1 cellular context compared by ENCODE assay signal in the genomic region with DNA sequence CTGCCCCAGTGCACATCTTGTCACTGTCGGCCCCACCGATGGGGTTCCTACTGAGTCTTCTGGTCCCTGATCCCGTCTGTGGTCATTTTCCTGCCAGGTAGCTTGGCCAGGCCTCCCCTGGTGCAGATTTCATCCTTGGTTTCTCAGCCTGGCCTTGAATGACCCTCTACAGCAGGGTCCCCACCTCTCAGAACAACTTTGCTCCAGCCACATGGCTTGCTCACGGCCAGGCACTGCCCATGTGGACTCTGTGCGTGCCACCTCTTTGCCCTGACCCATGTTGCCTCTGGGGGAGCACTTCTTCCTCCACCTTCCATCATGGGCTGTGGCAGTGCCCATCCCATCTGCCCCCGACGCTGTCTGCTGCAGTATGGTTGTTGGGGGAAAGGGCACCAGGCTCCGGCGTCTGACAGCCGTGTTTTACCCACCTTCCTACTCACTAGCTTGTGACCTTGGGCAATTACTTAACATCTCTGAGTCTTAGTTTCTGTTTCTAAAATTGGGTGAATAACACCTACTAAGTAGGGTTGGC.
A peak's percentile ranks its signal among the peaks of the same experiment; 100 is the strongest.
TF ChIP-seq lines count a peak whose summit lies in the region.

No MANE protein-coding gene starts in this region.

TF ChIP-seq in H1, 55 proteins besides CTCF, POLR2A, EP300 and RAD21:
- TF ChIP-seq, protein P1, sequence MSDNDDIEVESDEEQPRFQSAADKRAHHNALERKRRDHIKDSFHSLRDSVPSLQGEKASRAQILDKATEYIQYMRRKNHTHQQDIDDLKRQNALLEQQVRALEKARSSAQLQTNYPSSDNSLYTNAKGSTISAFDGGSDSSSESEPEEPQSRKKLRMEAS (IDR thresholded peaks at IDR 0.05), result peak; percentile 55
- no peak for TF ChIP-seq SP1 (IDR thresholded peaks at IDR 0.05; ENCODE audit: low read depth, low read length)
